In the genomic region with DNA sequence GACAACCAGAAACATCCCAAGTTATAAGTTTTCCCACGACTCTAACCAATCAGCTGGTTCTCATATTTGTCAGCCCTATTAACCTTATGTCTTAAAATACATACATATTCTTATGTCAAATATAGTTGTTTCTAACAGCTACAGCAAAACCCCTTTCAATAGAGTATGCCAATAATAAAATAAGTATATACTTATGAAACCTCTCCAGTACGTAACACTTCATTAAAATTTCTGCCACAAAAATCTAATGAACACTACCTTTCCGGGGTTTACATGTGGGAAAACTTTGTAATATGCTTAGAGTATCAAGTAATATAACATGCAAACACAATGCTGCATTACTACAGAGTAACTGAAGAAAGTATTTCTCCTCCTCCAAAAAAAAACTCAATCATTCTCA, we compare ENCODE assay signal across 8 cellular contexts. TPM values are rescaled to one million over a fixed set of nuclear protein-coding genes. Genes with fewer than 3 reads are reported as not detected.
DNase-seq lines count a peak whose midpoint lies in the region; ATAC-seq and TF ChIP-seq lines count a peak whose summit lies in the region.
"Had no signal": no experiment of that assay in that cellular context is flagged by ENCODE, and none has a peak within 500 bp of the region (broad histone marks: within the 10 kb centered on the region; RNA-seq: fewer than 3 reads in every experiment).

No MANE protein-coding gene starts in this region.

- H3K4me1 Mint-ChIP-seq in HFFc6 (ENCODE audit: low read depth) (peaks cover 29% of the 10 kb centered on the region), immature natural killer cell (peaks cover 15 to 21% of the 10 kb centered on the region in 2 donors)
- H3K4me1 Mint-ChIP-seq in activated naive CD8-positive, alpha-beta T cell (ENCODE audit: low read depth): peaks cover 27% of the 10 kb centered on the region

- no peak for TF ChIP-seq CTCF in HFFc6 (IDR thresholded peaks at IDR 0.05)
- TF ChIP-seq CTCF in stomach (IDR thresholded peaks at IDR 0.05): no peak
- TF ChIP-seq CTCF in omental fat pad (IDR thresholded peaks at IDR 0.05): no peak

- no peaks in the 10 kb centered on the region for H3K9me3 Mint-ChIP-seq in HFFc6
- no peaks in the 10 kb centered on the region for H3K9me3 Mint-ChIP-seq in activated naive CD8-positive, alpha-beta T cell (ENCODE audit: low read depth)
- no peaks in the 10 kb centered on the region for H3K9me3 Mint-ChIP-seq in immature natural killer cell
- H3K9me3 Mint-ChIP-seq: dendritic cell treated with granulocyte-macrophage colony-stimulating factor and Interleukin-4, amounts not matched to agents 40 ng/mL and 50 ng/mL, for 4 days had no signal

- H3K4me3 ChIP-seq in stomach: peak overlapping the region; percentile 66 to 88 (median 78)

- intact Hi-C loops in stomach (cut with DNase I; ENCODE audit: low total_unique reads): no loop called here

- no peak for DNase-seq in HFFc6
- no peak for DNase-seq in immature natural killer cell
- no peak for DNase-seq in stomach
- DNase-seq in omental fat pad (ENCODE audit: low spot score): no peak
- DNase-seq in NCI-H1694 treated with DMSO at 0.1 percent for 48 hours (lab: John Stamatoyannopoulos, UW): no peak

- TF ChIP-seq POLR2A in stomach (IDR thresholded peaks at IDR 0.05): no peak

- TF ChIP-seq EP300 in stomach (IDR thresholded peaks at IDR 0.05): no peak

- H3K27me3 ChIP-seq in stomach: peaks cover 0 to 17% (median 0%) of the 10 kb centered on the region in 3 donors

- no peaks in the 10 kb centered on the region for H3K27me3 Mint-ChIP-seq in HFFc6 (ENCODE audit: insufficient read depth)
- peaks cover 10% of the 10 kb centered on the region for H3K27me3 Mint-ChIP-seq in activated naive CD8-positive, alpha-beta T cell
- H3K27me3 Mint-ChIP-seq in immature natural killer cell (ENCODE audit: low read depth in 3 of 3): peaks cover 25 to 38% (median 25%) of the 10 kb centered on the region in 3 donors

- H3K36me3 ChIP-seq in stomach: no peaks in the 10 kb centered on the region

- ATAC-seq in omental fat pad (ENCODE audit: low FRiP score) (no peak), HG02884 (IDR thresholded peaks at IDR 0.05; ENCODE audit: unreplicated experiment) (no peak)

- peak overlapping the region; percentile 99 for H3K27ac Mint-ChIP-seq in HFFc6
- H3K27ac Mint-ChIP-seq in activated naive CD8-positive, alpha-beta T cell: no peak overlapping the region
- H3K27ac Mint-ChIP-seq in immature natural killer cell: no peak overlapping the region
- H3K27ac Mint-ChIP-seq: dendritic cell treated with granulocyte-macrophage colony-stimulating factor and Interleukin-4, amounts not matched to agents 40 ng/mL and 50 ng/mL, for 4 days had no signal

- H3K36me3 Mint-ChIP-seq in HFFc6 (ENCODE audit: low read depth): no peaks in the 10 kb centered on the region
- peaks cover 4% of the 10 kb centered on the region for H3K36me3 Mint-ChIP-seq in activated naive CD8-positive, alpha-beta T cell
- H3K36me3 Mint-ChIP-seq in immature natural killer cell: no peaks in the 10 kb centered on the region

- no peaks in the 10 kb centered on the region for H3K9me3 ChIP-seq in stomach

- WGBS in stomach, 5 donors: 20 to 37% (median 21%) methylated on average over 3 of the region's 3 CpGs

- H3K4me1 ChIP-seq in stomach: peaks cover 11 to 38% (median 23%) of the 10 kb centered on the region in 4 donors

- H3K4me3 Mint-ChIP-seq in HFFc6: peak overlapping the region; percentile 93
- H3K4me3 Mint-ChIP-seq in activated naive CD8-positive, alpha-beta T cell: peak overlapping the region; percentile 87
- peak overlapping the region in 3 of 5 donors; percentile 78 to 86 (median 81) for H3K4me3 Mint-ChIP-seq in immature natural killer cell
- H3K4me3 Mint-ChIP-seq: dendritic cell treated with granulocyte-macrophage colony-stimulating factor and Interleukin-4, amounts not matched to agents 40 ng/mL and 50 ng/mL, for 4 days had no signal

- H3K27ac ChIP-seq in stomach: peak overlapping the region in 4 of 5 donors; percentile 97 to 99 (median 98)

RNA-seq across cellular contexts. Expression of a gene that starts 1.8 kb away (rescaled TPM):
- 10 to 100 TPM; 24.0 to 31.6 (median 27.0) TPM for total RNA-seq in HFFc6 (2021; fragmentation: NEBNext Ultra II Directional; extraction: Animal tissue kit (Norgen Biotek cat#: 25700))
- polyA plus RNA-seq in immature natural killer cell (not detected), stomach (1 to 10 TPM; 2.7 to 4.1 (median 3.2) TPM)
- total RNA-seq in stomach (100 to 1,000 TPM in 1 of 5 donors, 10 to 100 TPM in 4; 36.2 to 113 (median 40.3) TPM), omental fat pad (10 to 100 TPM; 15.1 to 25.9 (median 22.0) TPM)
